Comparison of ENCODE assay signal across 8 cellular contexts in the genomic region with DNA sequence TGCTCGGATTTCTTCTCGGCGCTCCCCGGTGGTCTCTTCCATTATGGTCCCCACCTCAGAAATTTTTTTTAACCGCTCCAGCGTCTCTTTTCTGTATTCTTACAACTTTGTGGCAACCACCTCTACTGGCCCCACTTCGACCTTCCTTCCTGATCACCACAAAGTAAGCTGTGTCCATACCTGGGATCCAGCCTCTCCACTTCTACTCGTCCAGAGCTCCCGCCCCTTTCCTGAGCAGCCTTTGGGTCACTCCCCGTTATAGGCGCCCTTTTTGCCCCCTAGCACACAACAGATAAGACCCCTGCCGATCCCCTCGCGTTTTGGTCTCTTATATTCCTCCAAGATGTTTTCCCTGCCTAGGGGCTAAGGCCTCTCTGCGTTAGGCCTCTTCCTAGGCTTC. TPM values are rescaled to one million over a fixed set of nuclear protein-coding genes. Genes with fewer than 3 reads are reported as not detected.
DNase-seq lines count a peak whose midpoint lies in the region; ATAC-seq and TF ChIP-seq lines count a peak whose summit lies in the region.

No MANE protein-coding gene starts in this region.

- intact Hi-C loops in lower leg skin (cut with DNase I; ENCODE audit: low total_unique reads) (no loop called here), uterus (cut with DNase I; ENCODE audit: low total_unique reads) (no loop called here)

- H4K20me1 ChIP-seq in BLaER1 treated with 17β-estradiol and CSF1 and Interleukin-3, amounts not matched to agents 10 nM and 100 nM, result no peaks in the 10 kb centered on the region

- peak overlapping the region; percentile 68 to 85 (median 79) for H3K4me3 ChIP-seq in BLaER1 treated with 17β-estradiol and CSF1 and Interleukin-3, amounts not matched to agents 10 nM and 100 nM
- peak overlapping the region; percentile 97 for H3K4me3 ChIP-seq in astrocyte of the cerebellum (ENCODE audit: low read depth, low read length)
- peak overlapping the region; percentile 78 for H3K4me3 ChIP-seq in lower leg skin (ENCODE audit: low read depth, poor library complexity, severe bottlenecking)
- H3K4me3 ChIP-seq in uterus, result peak overlapping the region; percentile 96

- no peak for TF ChIP-seq CTCF in astrocyte of the cerebellum (IDR thresholded peaks at IDR 0.05; ENCODE audit: low read depth, low read length, missing control alignments)
- no peak for TF ChIP-seq CTCF in lower leg skin (IDR thresholded peaks at IDR 0.05)
- no peak for TF ChIP-seq CTCF in uterus (IDR thresholded peaks at IDR 0.05)

- DNase-seq in astrocyte of the cerebellum (ENCODE audit: low read depth), result no peak
- DNase-seq in lower leg skin (ENCODE audit: low spot score in 2 of 2), result no peak
- no peak for DNase-seq in uterus
- no peak for DNase-seq in NCI-H510A treated with DMSO at 0.1 percent for 48 hours (lab: John Stamatoyannopoulos, UW)
- DNase-seq in C1 segment of cervical spinal cord (lab: John Stamatoyannopoulos, UW), result no peak

- H3K27me3 ChIP-seq in BLaER1 treated with 17β-estradiol and CSF1 and Interleukin-3, amounts not matched to agents 10 nM and 100 nM, result no peaks in the 10 kb centered on the region
- H3K27me3 ChIP-seq in uterus, result no peaks in the 10 kb centered on the region

- peak overlapping the region; percentile 81 to 91 (median 86) for H3K4me2 ChIP-seq in BLaER1 treated with 17β-estradiol and CSF1 and Interleukin-3, amounts not matched to agents 10 nM and 100 nM

- H3K4me1 ChIP-seq in BLaER1 treated with 17β-estradiol and CSF1 and Interleukin-3, amounts not matched to agents 10 nM and 100 nM, result peaks cover 10 to 15% (median 11%) of the 10 kb centered on the region in 10 experiments; a peak in 19 of 20 replicates
- H3K4me1 ChIP-seq in uterus, result peaks cover 0 to 9% of the 10 kb centered on the region in 2 donors

- H3K9ac ChIP-seq in BLaER1 treated with 17β-estradiol and CSF1 and Interleukin-3, amounts not matched to agents 10 nM and 100 nM, result peak overlapping the region; percentile 83 to 94 (median 89)

- TF ChIP-seq POLR2A in lower leg skin (IDR thresholded peaks at IDR 0.05) (no peak), uterus (IDR thresholded peaks at IDR 0.05) (no peak)

- peak overlapping the region; percentile 78 to 88 (median 85) for H3K27ac ChIP-seq in BLaER1 treated with 17β-estradiol and CSF1 and Interleukin-3, amounts not matched to agents 10 nM and 100 nM
- H3K27ac ChIP-seq in uterus, result peak overlapping the region; percentile 82 to 88

- in situ Hi-C loops in astrocyte of the cerebellum (cut with HindIII; ENCODE audit: low sequenced_read_pairs), result no loop called here

- WGBS in lower leg skin, 2 donors, result 2 to 3% methylated on average over 15 of the region's 15 CpGs

- peaks cover 23 to 65% (median 39%) of the 10 kb centered on the region in 11 experiments; a peak in 21 of 22 replicates for H3K36me3 ChIP-seq in BLaER1 treated with 17β-estradiol and CSF1 and Interleukin-3, amounts not matched to agents 10 nM and 100 nM
- no peaks in the 10 kb centered on the region for H3K36me3 ChIP-seq in uterus

- ATAC-seq in HG02642 (IDR thresholded peaks at IDR 0.05; ENCODE audit: poor library complexity, unreplicated experiment) (peak; percentile 2), GM18870 (IDR thresholded peaks at IDR 0.05; ENCODE audit: unreplicated experiment) (no peak)

- peaks cover 27 to 33% (median 31%) of the 10 kb centered on the region in 11 experiments for H3K9me3 ChIP-seq in BLaER1 treated with 17β-estradiol and CSF1 and Interleukin-3, amounts not matched to agents 10 nM and 100 nM (replicated peaks in 1 of 11)
- no peaks in the 10 kb centered on the region for H3K9me3 ChIP-seq in uterus

RNA-seq across cellular contexts. Expression of gene PIGG, which starts 0.6 kb away (rescaled TPM):
- 10 to 100 TPM; 29.7 to 71.8 (median 34.8) TPM for total RNA-seq in lower leg skin
- total RNA-seq in uterus, result 100 to 1,000 TPM in 2 of 4 donors, 10 to 100 TPM in 2; 53.7 to 120 (median 88.4) TPM

RNA-seq across cellular contexts. Expression of gene ZNF721, which starts 0.6 kb away (rescaled TPM):
- total RNA-seq in lower leg skin (10 to 100 TPM; 29.0 to 48.5 (median 37.0) TPM), uterus (10 to 100 TPM; 14.7 to 58.8 (median 36.6) TPM)
